ENCODE assay signal across 11 cellular contexts in the genomic region with DNA sequence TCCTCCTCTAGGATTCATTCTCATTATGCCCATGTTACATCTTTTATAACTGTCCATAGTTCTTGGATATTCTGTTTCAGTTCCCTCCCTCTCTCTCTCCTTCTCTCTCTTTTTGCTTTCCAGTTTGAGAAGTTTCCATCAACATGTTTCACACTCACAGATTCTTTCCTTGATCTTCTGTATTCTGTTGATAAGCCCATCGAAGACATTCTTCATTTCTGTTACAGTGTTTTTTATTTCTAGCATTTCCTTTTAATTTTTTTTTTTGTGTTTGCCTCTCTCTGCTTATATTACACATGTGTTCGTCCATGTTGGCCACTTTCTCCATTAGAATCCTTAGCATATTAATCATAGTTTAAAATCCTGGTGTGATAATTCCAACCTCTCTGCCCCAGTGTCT.
"Had no signal": no experiment of that assay in that cellular context is flagged by ENCODE, and none has a peak within 500 bp of the region (broad histone marks: within the 10 kb centered on the region; RNA-seq: fewer than 3 reads in every experiment).

No MANE protein-coding gene starts in this region.

- H3K9me3 ChIP-seq: HAP-1 had no signal

- H3K4me3 ChIP-seq: GM23248, GM23338, HAP-1 had no signal

- H2AFZ ChIP-seq: GM23248, GM23338 had no signal

- H3K4me2 ChIP-seq: GM23338 had no signal

- H3K9ac ChIP-seq: GM23248 had no signal

- DNase-seq: GM23248, GOT3, H7, H9, HCEC 1CT, HFFc6 had no signal

- H3K36me3 ChIP-seq: HAP-1 had no signal

- ATAC-seq: GM23338, HCT116 had no signal

- H3K4me1 ChIP-seq: HAP-1 had no signal

- FAIRE-seq: H1, H54 had no signal

- H3K27ac ChIP-seq: GM23248 had no signal
